In the genomic region with DNA sequence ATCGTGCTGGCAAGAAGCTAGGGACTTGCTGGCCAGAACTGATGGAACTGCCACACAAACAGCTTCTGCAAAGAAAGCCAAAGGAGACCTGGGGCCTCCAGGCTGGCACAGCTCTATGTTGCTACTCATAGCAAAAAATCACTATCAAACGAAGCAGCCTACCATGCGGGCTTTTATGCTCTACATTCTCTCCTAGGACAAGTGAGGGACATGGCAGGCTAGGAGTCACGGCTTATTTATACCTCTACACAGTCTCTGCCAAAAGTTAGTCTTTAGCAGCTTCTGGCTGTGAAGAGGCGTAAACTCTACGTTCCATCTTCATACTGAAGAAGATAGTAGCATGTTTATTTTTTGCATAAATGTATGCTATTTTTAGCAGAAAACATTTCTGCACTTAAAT, we compare ENCODE assay signal across 16 cellular contexts. TPM values are rescaled to one million over a fixed set of nuclear protein-coding genes. Genes with fewer than 3 reads are reported as not detected.
A peak's percentile ranks its signal among the peaks of the same experiment; 100 is the strongest.
DNase-seq lines count a peak whose midpoint lies in the region; ATAC-seq, FAIRE-seq and TF ChIP-seq lines count a peak whose summit lies in the region.
"Had no signal": no experiment of that assay in that cellular context is flagged by ENCODE, and none has a peak within 500 bp of the region (broad histone marks: within the 10 kb centered on the region; RNA-seq: fewer than 3 reads in every experiment).

No MANE protein-coding gene starts in this region.

- CTCF ChIA-PET in HepG2 (lab: Yijun Ruan, JAX; ENCODE audit: low intra/inter-chr PET ratio, low total read pairs) = no interaction called here

- in situ Hi-C loops in HepG2 (cut with HindIII; ENCODE audit: extremely low pct_ligation_motif_present, low pct_unique_long_range_greater_than_20kb) = no loop called here

- H3K79me2 ChIP-seq in HepG2 (ENCODE audit: insufficient read depth, low read length) = no peaks in the 10 kb centered on the region

- H3K36me3 Mint-ChIP-seq in HFFc6 (ENCODE audit: low read depth) = peaks cover 67% of the 10 kb centered on the region

- peaks cover 0 to 38% (median 15%) of the 10 kb centered on the region in 9 donors for H3K36me3 ChIP-seq in heart right ventricle
- no peaks in the 10 kb centered on the region for H3K36me3 ChIP-seq in HepG2 (replicated peaks in 1 of 2; ENCODE audit: control insufficient read depth in 1 of 2, insufficient read depth in 2 of 2, low read length in 2 of 2)

- H3K4me3 ChIP-seq in heart right ventricle = no peak overlapping the region
- no peak overlapping the region for H3K4me3 ChIP-seq in right cardiac atrium (ENCODE audit: low read length)
- no peak overlapping the region for H3K4me3 ChIP-seq in HepG2 (replicated peaks in 1 of 3; ENCODE audit: insufficient read depth in 1 of 3, low read depth in 2 of 3, low read length in 3 of 3)
- H3K4me3 ChIP-seq: HAP-1 had no signal

- H3K9me3 Mint-ChIP-seq in HFFc6 = no peaks in the 10 kb centered on the region

- no peak for TF ChIP-seq RAD21 in HepG2 (CRISPR knock-in tag; IDR thresholded peaks at IDR 0.05)

- no peaks in the 10 kb centered on the region for H3K27me3 ChIP-seq in heart right ventricle
- H3K27me3 ChIP-seq in right cardiac atrium (ENCODE audit: control insufficient read depth, insufficient read depth) = no peaks in the 10 kb centered on the region
- H3K27me3 ChIP-seq in HepG2 (ENCODE audit: control insufficient read depth in 1 of 2, insufficient read depth in 2 of 2, low read length in 2 of 2) = peaks cover 2 to 19% of the 10 kb centered on the region in 2 experiments; a peak in 1 of 5 replicates
- H3K27me3 ChIP-seq: BE2C had no signal

- H3K4me3 Mint-ChIP-seq in HFFc6 = no peak overlapping the region
- H3K4me3 Mint-ChIP-seq: CD4-positive, alpha-beta memory T cell had no signal

- H3K4me1 ChIP-seq in heart right ventricle (peaks cover 2 to 56% (median 17%) of the 10 kb centered on the region in 9 donors), right cardiac atrium (ENCODE audit: control insufficient read depth, insufficient read depth, low read length) (peaks cover 4% of the 10 kb centered on the region), HepG2 (ENCODE audit: insufficient read depth, low read length) (no peaks in the 10 kb centered on the region)
- H3K4me1 ChIP-seq: BE2C had no signal

- TF ChIP-seq EP300 in HepG2 (IDR thresholded peaks at IDR 0.05; ENCODE audit: low read depth in 2 of 2, low read length in 2 of 2) (no peak), HepG2 (CRISPR knock-in tag; IDR thresholded peaks at IDR 0.05; ENCODE audit: borderline replicate concordance) (no peak)

- intact Hi-C loops in heart right ventricle (cut with DNase I) = loop anchor here in 1 of 10 donors (2.0 to 5.0 kb wide), 2 partner anchors 37 to 483 kb away; a partner anchor contains a TSS
- intact Hi-C loops in right cardiac atrium (cut with DNase I) = no loop called here
- intact Hi-C loops in HepG2 (cut with micrococcal nuclease; ENCODE audit: unreplicated experiment) = no loop called here

- peak; percentile 59 to 90 (median 84) for ATAC-seq in heart right ventricle
- ATAC-seq in right cardiac atrium = peak; percentile 75 to 78
- no peak for ATAC-seq in HG03571 (IDR thresholded peaks at IDR 0.05; ENCODE audit: unreplicated experiment)
- no peak for ATAC-seq in HepG2

- peaks cover 47% of the 10 kb centered on the region for H3K4me1 Mint-ChIP-seq in HFFc6 (ENCODE audit: low read depth)
- H3K4me1 Mint-ChIP-seq: CD4-positive, alpha-beta memory T cell had no signal

- no peak overlapping the region for H3K4me2 ChIP-seq in HepG2 (ENCODE audit: low read depth, low read length)

- H3K27ac Mint-ChIP-seq in HFFc6 = peak overlapping the region; percentile 96

- TF ChIP-seq POLR2A in HepG2 (IDR thresholded peaks at IDR 0.05; ENCODE audit: insufficient read depth in 1 of 2, low read depth in 2 of 2, low read length in 2 of 2) = no peak

- no peak overlapping the region for H3K9ac ChIP-seq in HepG2 (ENCODE audit: insufficient read depth, low read depth, low read length)

- no peak for DNase-seq in HFFc6
- DNase-seq in heart right ventricle = peak in 1 of 2 donors; percentile 33
- no peak for DNase-seq in right cardiac atrium
- no peak for DNase-seq in NCI-H510A treated with DMSO at 0.1 percent for 48 hours (lab: John Stamatoyannopoulos, UW)
- no peak for DNase-seq in T1000 (lab: John Stamatoyannopoulos, UW)
- no peak for DNase-seq in HepG2 (ENCODE audit: low spot score)
- DNase-seq: BE2C; CD4-positive, alpha-beta memory T cell; DMS79 had no signal

- POLR2A ChIA-PET in HepG2 (lab: Yijun Ruan, JAX) = no interaction called here

- BruUV-seq in HepG2 (replicated peaks; lab: Mats Ljungman, UMichigan) = no TSS peak

- FAIRE-seq in HepG2 (lab: Jason Lieb, UNC) = no peak
- FAIRE-seq: A204.1, GM12891, H1, HTR-8/SVneo had no signal

- 58 to 70% methylated on average over 6 of the region's 6 CpGs for WGBS in heart right ventricle, 2 donors
- WGBS in right cardiac atrium = 69% methylated on average over 6 of the region's 6 CpGs
- 39% methylated on average over 4 of the region's 6 CpGs for WGBS in HepG2 (ENCODE audit: low lambda C conversion rate)

- TF ChIP-seq CTCF in HFFc6 (IDR thresholded peaks at IDR 0.05) (no peak), heart right ventricle (IDR thresholded peaks at IDR 0.05) (no peak), HepG2 (CRISPR knock-in tag; IDR thresholded peaks at IDR 0.05) (no peak)

- peaks cover 2% of the 10 kb centered on the region; the same call in 1 of the 2 replicates for H3K27me3 Mint-ChIP-seq in HFFc6 (ENCODE audit: insufficient read depth)
- H3K27me3 Mint-ChIP-seq: CD4-positive, alpha-beta memory T cell had no signal

- no peaks in the 10 kb centered on the region for H4K20me1 ChIP-seq in HepG2 (ENCODE audit: insufficient read depth, low read length)

- H2AFZ ChIP-seq in HepG2 (ENCODE audit: low read length) = no peak overlapping the region

- H3K9me3 ChIP-seq in heart right ventricle = no peaks in the 10 kb centered on the region
- H3K9me3 ChIP-seq in right cardiac atrium (ENCODE audit: control insufficient read depth, low read length) = no peaks in the 10 kb centered on the region
- H3K9me3 ChIP-seq in HepG2 (ENCODE audit: low read length) = no peaks in the 10 kb centered on the region
- H3K9me3 ChIP-seq: BE2C, HAP-1 had no signal

- H3K27ac ChIP-seq in heart right ventricle (peak overlapping the region; percentile 31 to 79 (median 65)), right cardiac atrium (ENCODE audit: low read length) (peak overlapping the region; percentile 85), HepG2 (ENCODE audit: extremely low read length, insufficient read depth, low read length) (no peak overlapping the region)
- H3K27ac ChIP-seq: C4-2B had no signal

TF ChIP-seq in HepG2, 621 proteins besides CTCF, POLR2A, EP300 and RAD21:
- TF ChIP-seq ZNF556 (CRISPR knock-in tag; IDR thresholded peaks at IDR 0.05; ENCODE audit: borderline replicate concordance) = no peak
- TF ChIP-seq, protein P1, sequence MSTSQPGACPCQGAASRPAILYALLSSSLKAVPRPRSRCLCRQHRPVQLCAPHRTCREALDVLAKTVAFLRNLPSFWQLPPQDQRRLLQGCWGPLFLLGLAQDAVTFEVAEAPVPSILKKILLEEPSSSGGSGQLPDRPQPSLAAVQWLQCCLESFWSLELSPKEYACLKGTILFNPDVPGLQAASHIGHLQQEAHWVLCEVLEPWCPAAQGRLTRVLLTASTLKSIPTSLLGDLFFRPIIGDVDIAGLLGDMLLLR (CRISPR knock-in tag; IDR thresholded peaks at IDR 0.05) = no peak
- TF ChIP-seq, protein P2, sequence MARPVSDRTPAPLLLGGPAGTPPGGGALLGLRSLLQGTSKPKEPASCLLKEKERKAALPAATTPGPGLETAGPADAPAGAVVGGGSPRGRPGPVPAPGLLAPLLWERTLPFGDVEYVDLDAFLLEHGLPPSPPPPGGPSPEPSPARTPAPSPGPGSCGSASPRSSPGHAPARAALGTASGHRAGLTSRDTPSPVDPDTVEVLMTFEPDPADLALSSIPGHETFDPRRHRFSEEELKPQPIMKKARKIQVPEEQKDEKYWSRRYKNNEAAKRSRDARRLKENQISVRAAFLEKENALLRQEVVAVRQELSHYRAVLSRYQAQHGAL (CRISPR knock-in tag; IDR thresholded peaks at IDR 0.05; ENCODE audit: not compliant biosample characterization) = no peak
- TF ChIP-seq, protein P3, sequence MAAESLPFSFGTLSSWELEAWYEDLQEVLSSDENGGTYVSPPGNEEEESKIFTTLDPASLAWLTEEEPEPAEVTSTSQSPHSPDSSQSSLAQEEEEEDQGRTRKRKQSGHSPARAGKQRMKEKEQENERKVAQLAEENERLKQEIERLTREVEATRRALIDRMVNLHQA (CRISPR knock-in tag; IDR thresholded peaks at IDR 0.05) = no peak

RNA-seq across cellular contexts. Expression of a gene that starts 35.4 kb away (rescaled TPM):
- 10 to 100 TPM; 32.9 to 51.4 (median 42.7) TPM for total RNA-seq in HFFc6 (2021; fragmentation: NEBNext Ultra II Directional; extraction: Animal tissue kit (Norgen Biotek cat#: 25700))
- total RNA-seq in heart right ventricle = 10 to 100 TPM; 31.2 to 59.1 (median 43.8) TPM
- 10 to 100 TPM; 10.6 to 19.0 TPM for polyA plus RNA-seq in heart right ventricle
- 10 to 100 TPM; 33.6 to 89.6 (median 67.7) TPM for total RNA-seq in right cardiac atrium
- polyA plus RNA-seq in right cardiac atrium = 29.7 TPM
- 2.7 and 3.4 TPM in 2 replicates for total RNA-seq in HepG2 (2016; rRNA removed; fragmentation: Illumina TruSeq; extraction: Trizol)
- 1.1 TPM in 2 replicates for total RNA-seq in HepG2 (2016; cell fraction: cytosol; rRNA removed; fragmentation: Illumina TruSeq; extraction: Trizol; ENCODE audit: low read depth)
- total RNA-seq in HepG2 (2016; cell fraction: insoluble cytoplasmic fraction; rRNA removed; fragmentation: Illumina TruSeq; extraction: Trizol) = 2.4 and 3.7 TPM in 2 replicates
- total RNA-seq in HepG2 (2016; cell fraction: membrane; rRNA removed; fragmentation: Illumina TruSeq; extraction: Trizol) = 2.4 and 2.7 TPM in 2 replicates
- total RNA-seq in HepG2 (2016; cell fraction: nucleus; rRNA removed; fragmentation: Illumina TruSeq; extraction: Trizol) = 2.5 and 2.8 TPM in 2 replicates
- 3.7 and 4.2 TPM in 2 replicates for polyA plus RNA-seq in HepG2 (2011; rRNA removed)
- 4.0 and 4.2 TPM in 2 replicates for polyA plus RNA-seq in HepG2 (2011; cell fraction: cytosol; rRNA removed)
- 3.2 and 3.5 TPM in 2 replicates for polyA plus RNA-seq in HepG2 (2011; cell fraction: nucleus; rRNA removed)
- 2.1 and 4.3 TPM in 2 replicates for polyA plus RNA-seq in HepG2 (2012)
- 0.18 and 0.43 TPM in 2 replicates for polyA plus RNA-seq in HepG2 (2016; cell fraction: cytosol; fragmentation: Illumina TruSeq; extraction: Trizol; ENCODE audit: low read depth)
- polyA plus RNA-seq in HepG2 (2016; cell fraction: insoluble cytoplasmic fraction; fragmentation: Illumina TruSeq; extraction: Trizol; ENCODE audit: low read depth) = 3.2 and 4.3 TPM in 2 replicates
- 1.4 and 1.6 TPM in 2 replicates for polyA plus RNA-seq in HepG2 (2016; cell fraction: membrane; fragmentation: Illumina TruSeq; extraction: Trizol; ENCODE audit: low read depth)
- 3.5 and 3.7 TPM in 2 replicates for polyA plus RNA-seq in HepG2 (2016; cell fraction: nucleus; fragmentation: Illumina TruSeq; extraction: Trizol; ENCODE audit: insufficient read depth, low read depth)
- polyA minus RNA-seq in HepG2 (2011; rRNA and poly(A)+ RNA removed; ENCODE audit: low replicate concordance) = 7.5 and 120 TPM in 2 replicates
- polyA minus RNA-seq in HepG2 (2011; cell fraction: cytosol; rRNA and poly(A)+ RNA removed) = 4.8 and 6.8 TPM in 2 replicates
- 6.8 and 8.5 TPM in 2 replicates for polyA minus RNA-seq in HepG2 (2011; cell fraction: nucleus; rRNA and poly(A)+ RNA removed)

Comparison
In these comparisons a context has a peak if more than half of its experiments do, and no peak if none do; other contexts are left out.
1. ATAC-seq: peak in heart right ventricle (8 of 8) and right cardiac atrium (2 of 2); none in HG03571 (single experiment) and HepG2 (single experiment).
2. RNA of a gene that starts 35.4 kb away (total RNA-seq): 33.6 to 89.6 TPM in right cardiac atrium, 31.2 to 59.1 TPM in heart right ventricle and 32.9 to 51.4 TPM in HFFc6; 1.1 to 3.7 TPM in HepG2; every median in the first group is over 4 times any median in the second.